Comparison of ENCODE assay signal across 39 cellular contexts in the genomic region with DNA sequence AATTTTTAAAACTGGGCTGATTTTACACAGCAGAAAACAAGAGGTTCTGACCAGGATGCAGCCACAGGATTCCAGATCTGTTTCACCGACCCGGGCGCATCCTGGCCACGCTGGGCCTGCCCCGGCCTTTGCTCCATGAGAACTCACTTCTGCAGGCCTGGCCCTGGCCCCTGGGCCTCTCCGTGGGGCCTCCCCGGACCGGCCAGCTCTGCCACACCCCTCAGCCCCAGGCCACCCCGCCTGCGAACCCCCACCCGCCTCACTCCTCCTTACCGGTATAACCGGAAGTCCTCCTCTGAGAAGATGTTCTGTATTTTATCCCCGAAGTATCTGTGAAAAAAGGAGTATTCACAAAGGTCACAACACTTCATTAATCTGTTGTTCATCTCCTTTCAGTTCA. TPM values are rescaled to one million over a fixed set of nuclear protein-coding genes. Genes with fewer than 3 reads are reported as not detected.
"Had no signal": no experiment of that assay in that cellular context is flagged by ENCODE, and none has a peak within 500 bp of the region (broad histone marks: within the 10 kb centered on the region; RNA-seq: fewer than 3 reads in every experiment).

No MANE protein-coding gene starts in this region.

- H3K27ac Mint-ChIP-seq: activated B cell treated with CpG ODN at 0.5 μM for 24 hours; activated CD4-positive, alpha-beta memory T cell treated with anti-CD3 and anti-CD28 coated beads for 36 hours; activated CD4-positive, alpha-beta T cell treated with anti-CD3 and anti-CD28 coated beads, Interleukin-2, amount 10 ng/mL, durations not matched to agents 24 days and 14 days; activated CD8-positive, alpha-beta T cell treated with anti-CD3 and anti-CD28 coated beads for 36 hours; activated naive CD4-positive, alpha-beta T cell treated with anti-CD3 and anti-CD28 coated beads for 36 hours; activated naive CD4-positive, alpha-beta T cell treated with anti-CD3 and anti-CD28 coated beads, Interleukin-2, amount 50 U/mL, for 72 hours; activated naive CD8-positive, alpha-beta T cell treated with anti-CD3 and anti-CD28 coated beads for 36 hours; activated T-cell treated with anti-CD3 and anti-CD28 coated beads, Interleukin-2, amount 50 U/mL, for 72 hours; activated T-helper 1 cell treated with anti-CD3 and anti-CD28 coated beads, Interleukin-12 subunit alpha, Interleukin-12 subunit beta, Interleukin-2, Interleukin-4 antibody, amounts not matched to agents 30 ng/mL and 10 ng/mL and 1 ng/mL, durations not matched to agents 14 hours and 24 hours and 36 hours; activated T-helper 17 cell treated with anti-CD3 and anti-CD28 coated beads, Interleukin-2, amount 50 U/mL, for 72 hours; T-helper 1 cell treated with Interleukin-12 subunit alpha and Interleukin-12 subunit beta and Interleukin-4 antibody, amounts not matched to agents 30 μg/mL and 1 μg/mL, for 36 hours; T-helper 2 cell treated with Interferon-gamma antibody and Interleukin-4, amounts not matched to agents 5 μg/mL and 100 μg/mL, for 36 hours had no signal

- H3K36me3 ChIP-seq: brain microvascular endothelial cell had no signal

- H3K9me3 ChIP-seq: adrenal gland, body of pancreas, breast epithelium had no signal

- H3K9me3 Mint-ChIP-seq: activated B cell treated with CpG ODN at 0.5 μM for 24 hours; activated CD4-positive, alpha-beta memory T cell treated with anti-CD3 and anti-CD28 coated beads for 36 hours; activated CD4-positive, alpha-beta T cell treated with anti-CD3 and anti-CD28 coated beads, Interleukin-2, amount 10 ng/mL, durations not matched to agents 24 days and 14 days; activated CD8-positive, alpha-beta T cell treated with anti-CD3 and anti-CD28 coated beads for 36 hours; activated naive CD4-positive, alpha-beta T cell treated with anti-CD3 and anti-CD28 coated beads for 36 hours; activated naive CD4-positive, alpha-beta T cell treated with anti-CD3 and anti-CD28 coated beads, Interleukin-2, amount 50 U/mL, for 72 hours; activated naive CD8-positive, alpha-beta T cell treated with anti-CD3 and anti-CD28 coated beads for 36 hours; activated T-cell treated with anti-CD3 and anti-CD28 coated beads, Interleukin-2, amount 50 U/mL, for 4 hours; activated T-cell treated with anti-CD3 and anti-CD28 coated beads, Interleukin-2, amount 50 U/mL, for 72 hours; activated T-helper 1 cell treated with anti-CD3 and anti-CD28 coated beads, Interleukin-12 subunit alpha, Interleukin-12 subunit beta, Interleukin-2, Interleukin-4 antibody, amounts not matched to agents 30 ng/mL and 10 ng/mL and 1 ng/mL, durations not matched to agents 14 hours and 24 hours and 36 hours; activated T-helper 17 cell treated with anti-CD3 and anti-CD28 coated beads, Interleukin-2, amount 50 U/mL, for 72 hours; central memory CD8-positive, alpha-beta T cell; T-helper 1 cell treated with Interleukin-12 subunit alpha and Interleukin-12 subunit beta and Interleukin-4 antibody, amounts not matched to agents 30 μg/mL and 1 μg/mL, for 36 hours; T-helper 2 cell treated with Interferon-gamma antibody and Interleukin-4, amounts not matched to agents 5 μg/mL and 100 μg/mL, for 36 hours had no signal

- DNase-seq: activated B cell treated with CpG ODN at 0.5 μM for 24 hours; activated CD4-positive, alpha-beta memory T cell treated with anti-CD3 and anti-CD28 coated beads for 36 hours; activated CD4-positive, alpha-beta T cell treated with anti-CD3 and anti-CD28 coated beads for 4 hours; activated CD4-positive, alpha-beta T cell treated with anti-CD3 and anti-CD28 coated beads, Interleukin-2, amount 10 ng/mL, durations not matched to agents 24 days and 14 days; activated CD4-positive, alpha-beta T cell treated with anti-CD3 and anti-CD28 coated beads, Interleukin-2, amount 50 U/mL, for 1 hour; activated CD4-positive, alpha-beta T cell treated with anti-CD3 and anti-CD28 coated beads, Interleukin-2, amount 50 U/mL, for 4 hours; activated CD4-positive, CD25-positive, alpha-beta regulatory T cell treated with anti-CD3 and anti-CD28 coated beads, Interleukin-2, amount 50 U/mL, for 72 hours; activated CD8-positive, alpha-beta memory T cell treated with anti-CD3 and anti-CD28 coated beads, Interleukin-2, amount 50 U/mL, for 4 hours; activated CD8-positive, alpha-beta T cell treated with anti-CD3 and anti-CD28 coated beads for 36 hours; activated effector memory CD4-positive, alpha-beta T cell treated with anti-CD3 and anti-CD28 coated beads, Interleukin-2, amount 50 U/mL, for 16 hours; activated gamma-delta T cell treated with Interleukin-2 at 50 U/mL for 16 hours; activated naive CD4-positive, alpha-beta T cell; activated naive CD4-positive, alpha-beta T cell treated with anti-CD3 and anti-CD28 coated beads for 36 hours; activated naive CD4-positive, alpha-beta T cell treated with anti-CD3 and anti-CD28 coated beads, Interleukin-2, amount 50 U/mL, for 16 hours; activated naive CD8-positive, alpha-beta T cell treated with anti-CD3 and anti-CD28 coated beads for 36 hours; activated T-cell treated with anti-CD3 and anti-CD28 coated beads for 4 hours; activated T-cell treated with anti-CD3 and anti-CD28 coated beads, Interleukin-2, amount 50 U/mL, for 1 hour; activated T-cell treated with anti-CD3 and anti-CD28 coated beads, Interleukin-2, amount 50 U/mL, for 4 hours; activated T-cell treated with anti-CD3 and anti-CD28 coated beads, Interleukin-2, amount 50 U/mL, for 72 hours; adrenal gland; amniotic stem cell; aorta; body of pancreas; brain microvascular endothelial cell; caudate nucleus; cerebellar nuclear complex; T-helper 1 cell; T-helper 2 cell; T-helper 9 cell had no signal

- H3K27me3 Mint-ChIP-seq: activated B cell treated with CpG ODN at 0.5 μM for 24 hours; activated CD4-positive, alpha-beta memory T cell treated with anti-CD3 and anti-CD28 coated beads for 36 hours; activated CD4-positive, alpha-beta T cell treated with anti-CD3 and anti-CD28 coated beads, Interleukin-2, amount 10 ng/mL, durations not matched to agents 24 days and 14 days; activated CD8-positive, alpha-beta T cell treated with anti-CD3 and anti-CD28 coated beads for 36 hours; activated naive CD8-positive, alpha-beta T cell treated with anti-CD3 and anti-CD28 coated beads for 36 hours; activated T-helper 17 cell treated with anti-CD3 and anti-CD28 coated beads, Interleukin-2, amount 50 U/mL, for 72 hours; central memory CD8-positive, alpha-beta T cell had no signal

- H3K27me3 ChIP-seq: adrenal gland, body of pancreas, brain microvascular endothelial cell, breast epithelium had no signal

- H3K4me1 ChIP-seq: adrenal gland, body of pancreas, breast epithelium had no signal

- H3K4me3 Mint-ChIP-seq: activated B cell treated with CpG ODN at 0.5 μM for 24 hours; activated CD4-positive, alpha-beta memory T cell treated with anti-CD3 and anti-CD28 coated beads for 36 hours; activated CD4-positive, alpha-beta T cell treated with anti-CD3 and anti-CD28 coated beads, Interleukin-2, amount 10 ng/mL, durations not matched to agents 24 days and 14 days; activated CD8-positive, alpha-beta T cell treated with anti-CD3 and anti-CD28 coated beads for 36 hours; activated naive CD4-positive, alpha-beta T cell treated with anti-CD3 and anti-CD28 coated beads for 36 hours; activated naive CD8-positive, alpha-beta T cell treated with anti-CD3 and anti-CD28 coated beads for 36 hours; activated T-cell treated with anti-CD3 and anti-CD28 coated beads, Interleukin-2, amount 50 U/mL, for 4 hours; activated T-cell treated with anti-CD3 and anti-CD28 coated beads, Interleukin-2, amount 50 U/mL, for 72 hours; activated T-helper 1 cell treated with anti-CD3 and anti-CD28 coated beads, Interleukin-12 subunit alpha, Interleukin-12 subunit beta, Interleukin-2, Interleukin-4 antibody, amounts not matched to agents 30 ng/mL and 10 ng/mL and 1 ng/mL, durations not matched to agents 14 hours and 24 hours and 36 hours; activated T-helper 17 cell treated with anti-CD3 and anti-CD28 coated beads, Interleukin-2, amount 50 U/mL, for 72 hours; central memory CD8-positive, alpha-beta T cell; T-helper 1 cell treated with Interleukin-12 subunit alpha and Interleukin-12 subunit beta and Interleukin-4 antibody, amounts not matched to agents 30 μg/mL and 1 μg/mL, for 36 hours; T-helper 2 cell treated with Interferon-gamma antibody and Interleukin-4, amounts not matched to agents 5 μg/mL and 100 μg/mL, for 36 hours had no signal

- ATAC-seq: activated CD8-positive, alpha-beta T cell treated with anti-CD3 and anti-CD28 coated beads for 36 hours; activated naive CD4-positive, alpha-beta T cell treated with anti-CD3 and anti-CD28 coated beads, Interleukin-2, amount 50 U/mL, for 72 hours; activated T-cell treated with anti-CD3 and anti-CD28 coated beads, Interleukin-2, amount 50 U/mL, for 4 hours; activated T-cell treated with anti-CD3 and anti-CD28 coated beads, Interleukin-2, amount 50 U/mL, for 72 hours; activated T-helper 17 cell treated with anti-CD3 and anti-CD28 coated beads, Interleukin-2, amount 50 U/mL, for 72 hours; body of pancreas had no signal

- H3K4me3 ChIP-seq: adrenal gland, body of pancreas, breast epithelium had no signal

- H3K27ac ChIP-seq: adrenal gland, body of pancreas, brain microvascular endothelial cell, breast epithelium, VCaP had no signal

RNA-seq across cellular contexts. Expression of a gene that starts 33.5 kb away (rescaled TPM):
- total RNA-seq: activated B cell treated with CpG ODN at 0.5 μM for 24 hours; activated CD4-positive, alpha-beta memory T cell treated with anti-CD3 and anti-CD28 coated beads for 36 hours; activated CD8-positive, alpha-beta memory T cell treated with anti-CD3 and anti-CD28 coated beads for 36 hours; activated CD8-positive, alpha-beta T cell treated with anti-CD3 and anti-CD28 coated beads for 36 hours; activated naive CD4-positive, alpha-beta T cell treated with anti-CD3 and anti-CD28 coated beads for 36 hours; activated naive CD8-positive, alpha-beta T cell treated with anti-CD3 and anti-CD28 coated beads for 36 hours; activated T-cell treated with anti-CD3 and anti-CD28 coated beads, Interleukin-2, amount 50 U/mL, for 4 hours; activated T-helper 1 cell treated with anti-CD3 and anti-CD28 coated beads, Interleukin-12 subunit alpha, Interleukin-12 subunit beta, Interleukin-2, Interleukin-4 antibody, amounts not matched to agents 30 ng/mL and 10 ng/mL and 1 ng/mL, durations not matched to agents 14 hours and 24 hours and 36 hours; adrenal gland; aorta; astrocyte; body of pancreas had no signal

RNA-seq across cellular contexts. Expression of a gene that starts 46.0 kb away (rescaled TPM):
- total RNA-seq: activated B cell treated with CpG ODN at 0.5 μM for 24 hours; activated CD4-positive, alpha-beta memory T cell treated with anti-CD3 and anti-CD28 coated beads for 36 hours; activated CD8-positive, alpha-beta memory T cell treated with anti-CD3 and anti-CD28 coated beads for 36 hours; activated CD8-positive, alpha-beta T cell treated with anti-CD3 and anti-CD28 coated beads for 36 hours; aorta; astrocyte; body of pancreas; breast epithelium had no signal
